Comparison of ENCODE assay signal across 8 cellular contexts in the genomic region with DNA sequence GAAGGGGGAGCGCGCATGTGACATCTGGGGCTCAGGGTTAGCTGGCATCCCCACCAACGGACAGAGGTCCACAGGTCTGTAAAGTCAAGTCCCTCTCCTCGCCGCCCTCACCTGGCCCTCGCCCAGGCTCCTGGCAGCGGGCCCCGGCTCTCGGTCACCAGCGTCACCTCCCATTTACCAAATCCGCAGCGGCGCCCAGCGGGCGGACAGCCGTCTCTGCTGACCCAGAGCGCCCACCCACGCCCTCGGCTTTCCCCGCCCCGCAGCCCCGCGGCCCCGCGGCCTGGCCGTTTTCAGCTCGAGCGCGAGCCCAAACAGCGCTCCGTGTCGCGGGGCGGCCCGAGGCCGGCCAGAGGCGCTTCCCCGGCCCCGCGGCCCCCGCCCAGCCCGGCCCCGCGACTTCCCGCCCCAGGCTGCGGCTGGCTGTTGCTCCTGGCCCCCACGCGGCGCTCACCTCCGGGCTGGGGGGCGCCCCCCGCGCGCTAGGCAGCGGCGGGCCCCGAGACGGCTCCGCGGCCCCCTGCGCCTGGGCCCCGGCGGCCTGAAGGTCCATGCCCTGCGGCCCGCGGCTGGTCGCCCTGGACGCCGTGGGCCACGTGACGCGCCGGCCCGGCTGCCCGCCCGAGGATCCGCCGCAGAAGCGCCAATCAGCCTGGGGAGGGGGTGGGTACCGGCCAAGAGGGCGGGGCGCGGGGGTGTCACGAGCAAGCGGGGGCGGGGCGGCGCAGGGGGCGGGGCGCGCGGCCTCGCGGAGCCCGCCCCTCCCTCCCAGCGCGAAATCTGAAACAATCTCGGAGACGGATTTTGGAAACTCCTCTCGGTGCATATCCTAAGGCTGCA. TPM values are rescaled to one million over a fixed set of nuclear protein-coding genes. Genes with fewer than 3 reads are reported as not detected.
DNase-seq lines count a peak whose midpoint lies in the region; ATAC-seq and TF ChIP-seq lines count a peak whose summit lies in the region.

A gene with protein sequence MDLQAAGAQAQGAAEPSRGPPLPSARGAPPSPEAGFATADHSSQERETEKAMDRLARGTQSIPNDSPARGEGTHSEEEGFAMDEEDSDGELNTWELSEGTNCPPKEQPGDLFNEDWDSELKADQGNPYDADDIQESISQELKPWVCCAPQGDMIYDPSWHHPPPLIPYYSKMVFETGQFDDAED (minus strand): TSS at position 598 of the 840 bp plus-strand sequence. CDS start 45 bp downstream, at position 553.

- ATAC-seq in stimulated activated naive CD8-positive, alpha-beta T cell treated with anti-CD3 and anti-CD28 coated beads, Interleukin-15, amount 100 ng/mL, for 72 hours, result peak; percentile 86

- H3K9me3 ChIP-seq in KOPT-K1 (ENCODE audit: insufficient read depth, low read length, poor library complexity, severe bottlenecking) (no peaks in the 10 kb centered on the region), SJCRH30 (replicated peaks) (no peaks in the 10 kb centered on the region), neural cell (ENCODE audit: low read length) (no peaks in the 10 kb centered on the region)

- H3K4me2 ChIP-seq in neural cell (ENCODE audit: low read length), result peak within 1 kb of the TSS; percentile 48

- TF ChIP-seq CTCF in GM20000 (IDR thresholded peaks at IDR 0.05; ENCODE audit: extremely low read depth, missing control alignments) (no peak), fibroblast of villous mesenchyme (IDR thresholded peaks at IDR 0.05; ENCODE audit: insufficient read depth, low read depth, low read length) (no peak), neural cell (IDR thresholded peaks at IDR 0.05; ENCODE audit: poor library complexity, severe bottlenecking) (no peak)

- no peaks in the 10 kb centered on the region for H4K20me1 ChIP-seq in neural cell (ENCODE audit: insufficient read depth)

- H3K27me3 ChIP-seq in SJCRH30 (no peaks in the 10 kb centered on the region), neural cell (ENCODE audit: insufficient read depth, low read depth, low read length) (no peaks in the 10 kb centered on the region)

- H3K9ac ChIP-seq in neural cell (ENCODE audit: low read length), result peak within 1 kb of the TSS; percentile 54

- H3K4me1 ChIP-seq in SJCRH30, result no peaks in the 10 kb centered on the region; the same call in 1 of the 2 replicates

- H2AFZ ChIP-seq in neural cell (ENCODE audit: low read depth, low read length), result peak within 1 kb of the TSS; percentile 60

- H3K9me3 Mint-ChIP-seq in stimulated activated naive CD8-positive, alpha-beta T cell treated with anti-CD3 and anti-CD28 coated beads, Interleukin-15, amount 100 ng/mL, for 72 hours, result no peaks in the 10 kb centered on the region

- H3K4me3 Mint-ChIP-seq in stimulated activated naive CD8-positive, alpha-beta T cell treated with anti-CD3 and anti-CD28 coated beads, Interleukin-15, amount 100 ng/mL, for 72 hours, result peak within 1 kb of the TSS; percentile 73 to 74

- TF ChIP-seq RAD21 in neural cell (conservative IDR thresholded peaks at IDR 0.05), result no peak

- TF ChIP-seq EP300 in neural cell (conservative IDR thresholded peaks at IDR 0.05; ENCODE audit: poor library complexity, severe bottlenecking), result no peak

- no peaks in the 10 kb centered on the region for H3K27me3 Mint-ChIP-seq in stimulated activated naive CD8-positive, alpha-beta T cell treated with anti-CD3 and anti-CD28 coated beads, Interleukin-15, amount 100 ng/mL, for 72 hours

- H3F3A ChIP-seq in neural cell (ENCODE audit: insufficient read depth, low read length, poor library complexity, severe bottlenecking), result no peaks in the 10 kb centered on the region

- H3K9me2 ChIP-seq in neural cell (ENCODE audit: insufficient read depth, low read length), result no peaks in the 10 kb centered on the region

- H3K4me1 Mint-ChIP-seq in stimulated activated naive CD8-positive, alpha-beta T cell treated with anti-CD3 and anti-CD28 coated beads, Interleukin-15, amount 100 ng/mL, for 72 hours, result peaks cover 33% of the 10 kb centered on the region

- peak; percentile 90 for DNase-seq in CD1c-positive myeloid dendritic cell (ENCODE audit: extremely low spot score)
- DNase-seq in GM20000 (ENCODE audit: low spot score), result peak; percentile 99
- peak; percentile 92 for DNase-seq in SJCRH30
- DNase-seq in activated gamma-delta T cell (lab: John Stamatoyannopoulos, UW), result peak; percentile 72
- peak; percentile 91 for DNase-seq in fibroblast of villous mesenchyme (ENCODE audit: low read depth)
- peak; percentile 70 for DNase-seq in stimulated activated naive CD8-positive, alpha-beta T cell treated with anti-CD3 and anti-CD28 coated beads, Interleukin-15, amount 100 ng/mL, for 72 hours

- H3K4me3 ChIP-seq in SJCRH30, result peak within 1 kb of the TSS; percentile 74
- peak within 1 kb of the TSS; percentile 69 for H3K4me3 ChIP-seq in fibroblast of villous mesenchyme (ENCODE audit: low read depth, low read length)
- H3K4me3 ChIP-seq in neural cell (ENCODE audit: low read length), result peak within 1 kb of the TSS; percentile 83

- no peaks in the 10 kb centered on the region for H3K79me2 ChIP-seq in neural cell (replicated peaks; ENCODE audit: insufficient read depth, low read length)

- H3K36me3 ChIP-seq in KOPT-K1 (ENCODE audit: insufficient read depth, low read length) (peaks cover 34% of the 10 kb centered on the region), SJCRH30 (peaks cover 21% of the 10 kb centered on the region), neural cell (ENCODE audit: insufficient read depth, low read length) (no peaks in the 10 kb centered on the region)

- H3K27ac Mint-ChIP-seq in stimulated activated naive CD8-positive, alpha-beta T cell treated with anti-CD3 and anti-CD28 coated beads, Interleukin-15, amount 100 ng/mL, for 72 hours, result peak within 1 kb of the TSS; percentile 28 to 36

- H3K27ac ChIP-seq in KOPT-K1 (ENCODE audit: low read depth, low read length, poor library complexity, severe bottlenecking), result peak within 1 kb of the TSS; percentile 39
- peak within 1 kb of the TSS; percentile 29; the same call in 1 of the 2 replicates for H3K27ac ChIP-seq in SJCRH30
- no peak within 1 kb of the TSS for H3K27ac ChIP-seq in neural cell (ENCODE audit: low read length)

TF ChIP-seq in neural cell, 6 proteins besides CTCF, POLR2A, EP300 and RAD21:
- TF ChIP-seq, protein P1, sequence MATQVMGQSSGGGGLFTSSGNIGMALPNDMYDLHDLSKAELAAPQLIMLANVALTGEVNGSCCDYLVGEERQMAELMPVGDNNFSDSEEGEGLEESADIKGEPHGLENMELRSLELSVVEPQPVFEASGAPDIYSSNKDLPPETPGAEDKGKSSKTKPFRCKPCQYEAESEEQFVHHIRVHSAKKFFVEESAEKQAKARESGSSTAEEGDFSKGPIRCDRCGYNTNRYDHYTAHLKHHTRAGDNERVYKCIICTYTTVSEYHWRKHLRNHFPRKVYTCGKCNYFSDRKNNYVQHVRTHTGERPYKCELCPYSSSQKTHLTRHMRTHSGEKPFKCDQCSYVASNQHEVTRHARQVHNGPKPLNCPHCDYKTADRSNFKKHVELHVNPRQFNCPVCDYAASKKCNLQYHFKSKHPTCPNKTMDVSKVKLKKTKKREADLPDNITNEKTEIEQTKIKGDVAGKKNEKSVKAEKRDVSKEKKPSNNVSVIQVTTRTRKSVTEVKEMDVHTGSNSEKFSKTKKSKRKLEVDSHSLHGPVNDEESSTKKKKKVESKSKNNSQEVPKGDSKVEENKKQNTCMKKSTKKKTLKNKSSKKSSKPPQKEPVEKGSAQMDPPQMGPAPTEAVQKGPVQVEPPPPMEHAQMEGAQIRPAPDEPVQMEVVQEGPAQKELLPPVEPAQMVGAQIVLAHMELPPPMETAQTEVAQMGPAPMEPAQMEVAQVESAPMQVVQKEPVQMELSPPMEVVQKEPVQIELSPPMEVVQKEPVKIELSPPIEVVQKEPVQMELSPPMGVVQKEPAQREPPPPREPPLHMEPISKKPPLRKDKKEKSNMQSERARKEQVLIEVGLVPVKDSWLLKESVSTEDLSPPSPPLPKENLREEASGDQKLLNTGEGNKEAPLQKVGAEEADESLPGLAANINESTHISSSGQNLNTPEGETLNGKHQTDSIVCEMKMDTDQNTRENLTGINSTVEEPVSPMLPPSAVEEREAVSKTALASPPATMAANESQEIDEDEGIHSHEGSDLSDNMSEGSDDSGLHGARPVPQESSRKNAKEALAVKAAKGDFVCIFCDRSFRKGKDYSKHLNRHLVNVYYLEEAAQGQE (IDR thresholded peaks at IDR 0.05; ENCODE audit: borderline replicate concordance), result no peak
- TF ChIP-seq EZH2 (IDR thresholded peaks at IDR 0.05; ENCODE audit: borderline replicate concordance, insufficient read depth, low read length, poor library complexity, severe bottlenecking) (no peak), MXI1 (conservative IDR thresholded peaks at IDR 0.05; ENCODE audit: poor library complexity, severe bottlenecking) (peak; percentile 42), TAF1 (IDR thresholded peaks at IDR 0.05; ENCODE audit: low read depth) (no peak), SMC3 (conservative IDR thresholded peaks at IDR 0.05; ENCODE audit: poor library complexity) (no peak), POLR2AphosphoS5 (IDR thresholded peaks at IDR 0.05) (peak; percentile 20)

RNA-seq across cellular contexts. Expression of the gene that starts here (rescaled TPM):
- 94.7 and 95.5 TPM in 2 replicates for total RNA-seq in SJCRH30 (2014; rRNA removed; shearing (Covaris generic))
- 64.3 and 84.7 TPM in 2 replicates for total RNA-seq in fibroblast of villous mesenchyme
- polyA plus RNA-seq in neural cell, result 54.3 and 67.9 TPM in 2 replicates
- 21.0 and 21.4 TPM in 2 replicates for polyA minus RNA-seq in neural cell
